Comparison of ENCODE assay signal across 12 cellular contexts in genomic region chr20:62186887-62187866, GRCh38. TPM values are rescaled to one million over a fixed set of nuclear protein-coding genes. Genes with fewer than 3 reads are reported as not detected.
A peak's percentile ranks its signal among the peaks of the same experiment; 100 is the strongest.
DNase-seq lines count a peak whose midpoint lies in the region; ATAC-seq and TF ChIP-seq lines count a peak whose summit lies in the region.
"Had no signal": no experiment of that assay in that cellular context is flagged by ENCODE, and none has a peak within 500 bp of the region (broad histone marks: within the 10 kb centered on the region; RNA-seq: fewer than 3 reads in every experiment).

No MANE protein-coding gene starts in this region.

- H3K9ac ChIP-seq in adipocyte (ENCODE audit: low read length) (peak overlapping the region; percentile 24), liver (ENCODE audit: low read depth in 1 of 2, low read length in 2 of 2) (peak overlapping the region in 1 of 2 donors; percentile 41)

- H3K27me3 ChIP-seq in adipocyte (replicated peaks; ENCODE audit: control insufficient read depth, insufficient read depth, low read length) (no peaks in the 10 kb centered on the region), liver (ENCODE audit: control insufficient read depth in 4 of 4, insufficient read depth in 4 of 4, low read length in 3 of 4) (no peaks in the 10 kb centered on the region)

- no peak for TF ChIP-seq RAD21 in liver (IDR thresholded peaks at IDR 0.05)

- peak overlapping the region; percentile 22 to 39 for H3K27ac ChIP-seq in liver (ENCODE audit: low read depth in 1 of 2, low read length in 2 of 2)

- peaks cover 23% of the 10 kb centered on the region for H3K4me1 ChIP-seq in adipocyte (ENCODE audit: control insufficient read depth, insufficient read depth, low read length)
- H3K4me1 ChIP-seq in liver (ENCODE audit: control insufficient read depth in 4 of 4, insufficient read depth in 4 of 4, low read length in 3 of 4) = peaks cover 7 to 36% (median 32%) of the 10 kb centered on the region in 4 donors

- H3K4me3 ChIP-seq in AG10803 (ENCODE audit: low read length) (no peak overlapping the region), adipocyte (ENCODE audit: low read length) (peak overlapping the region; percentile 35), liver (ENCODE audit: low read depth in 1 of 3, low read length in 3 of 3) (no peak overlapping the region)

- ATAC-seq in GM19452 (IDR thresholded peaks at IDR 0.05; ENCODE audit: unreplicated experiment) = no peak
- no peak for ATAC-seq in GM18870 (IDR thresholded peaks at IDR 0.05; ENCODE audit: unreplicated experiment)

- H3K36me3 ChIP-seq in adipocyte (ENCODE audit: control insufficient read depth, insufficient read depth, low read length, severe bottlenecking) (peaks cover 17% of the 10 kb centered on the region), liver (ENCODE audit: control insufficient read depth in 4 of 4, insufficient read depth in 3 of 4, low read depth in 1 of 4, low read length in 3 of 4) (peaks cover 0 to 7% (median 3%) of the 10 kb centered on the region in 4 donors)

- no peak for TF ChIP-seq CTCF in AG10803 (conservative IDR thresholded peaks at IDR 0.05; ENCODE audit: low read length)
- no peak for TF ChIP-seq CTCF in liver (IDR thresholded peaks at IDR 0.05; ENCODE audit: low read depth, low read length, missing input control)

- DNase-seq in AG10803 (ENCODE audit: low read depth) (peak; percentile 39), ELF-1 (ENCODE audit: low read depth, low spot score) (peak; percentile 50), adipocyte (ENCODE audit: low read depth) (peak; percentile 4), epidermal melanocyte (ENCODE audit: insufficient read length, low spot score) (no peak)
- DNase-seq in stimulated activated CD4-positive, alpha-beta T cell treated with anti-CD3 and anti-CD28 coated beads, Interleukin-4, amount 100 ng/mL, for 4 hours = no peak
- DNase-seq: activated CD4-positive, alpha-beta memory T cell treated with anti-CD3 and anti-CD28 coated beads, Interleukin-2, amount 10 ng/mL, durations not matched to agents 7 days and 5 days; NCI-H2107; SHP77 treated with DMSO at 0.1 percent for 48 hours had no signal

- H3K9me3 ChIP-seq in adipocyte (ENCODE audit: control insufficient read depth, low read length) (no peaks in the 10 kb centered on the region), liver (ENCODE audit: control insufficient read depth in 4 of 4, low read length in 3 of 4) (no peaks in the 10 kb centered on the region)

- 66% methylated on average over 13 of the region's 13 CpGs for WGBS in liver

TF ChIP-seq in liver, 16 proteins besides CTCF, POLR2A, EP300 and RAD21:
- TF ChIP-seq NR2F2 (IDR thresholded peaks at IDR 0.05) (no peak), RXRA (IDR thresholded peaks at IDR 0.05) (peak in 1 of 2 donors; percentile 9)
TF ChIP-seq in liver: peak in this region for 1.

RNA-seq across cellular contexts. Expression of gene MTG2, which starts 4.3 kb away (rescaled TPM):
- total RNA-seq in liver = 10 to 100 TPM; 13.0 to 26.8 TPM
- polyA plus RNA-seq in liver = 10 to 100 TPM; 22.0 to 28.0 TPM

RNA-seq across cellular contexts. Expression of gene HRH3, which starts 32.9 kb away (rescaled TPM):
- total RNA-seq in liver = not detected
- polyA plus RNA-seq in liver = not detected
- total RNA-seq: activated CD4-positive, alpha-beta memory T cell treated with anti-CD3 and anti-CD28 coated beads, Interleukin-2, amount 10 ng/mL, durations not matched to agents 7 days and 5 days; renal cortical epithelial cell had no signal

RNA-seq across cellular contexts. Expression of gene SS18L1, which starts 43.6 kb away (rescaled TPM):
- total RNA-seq in liver = 10 to 100 TPM; 17.3 to 24.3 TPM
- polyA plus RNA-seq in liver = 10 to 100 TPM in 1 of 2 donors, 1 to 10 TPM in 1; 6.1 to 16.1 TPM

RNA-seq across cellular contexts. Expression of gene PSMA7, which starts 44.0 kb away (rescaled TPM):
- 100 to 1,000 TPM; 109 to 181 TPM for total RNA-seq in liver
- polyA plus RNA-seq in liver = 100 to 1,000 TPM; 212 to 342 TPM

RNA-seq across cellular contexts. Expression of gene OSBPL2, which starts 51.1 kb away (rescaled TPM):
- 10 to 100 TPM; 12.7 to 19.7 TPM for total RNA-seq in liver
- polyA plus RNA-seq in liver = 10 to 100 TPM in 1 of 2 donors, 1 to 10 TPM in 1; 9.9 to 11.9 TPM

Comparison
In these comparisons a context has a peak if more than half of its experiments do, and no peak if none do; other contexts are left out.
1. DNase-seq: peak in AG10803 (single experiment), ELF-1 (single experiment) and adipocyte (single experiment); none in epidermal melanocyte (single experiment) and stimulated activated CD4-positive, alpha-beta T cell treated with anti-CD3 and anti-CD28 coated beads, Interleukin-4, amount 100 ng/mL, for 4 hours (0 of 2).